ENCODE assay signal across 31 cellular contexts in genomic region chr1:3896396-3897000, GRCh38. TPM values are rescaled to one million over a fixed set of nuclear protein-coding genes. Genes with fewer than 3 reads are reported as not detected.
DNase-seq lines count a peak whose midpoint lies in the region; ATAC-seq, FAIRE-seq and TF ChIP-seq lines count a peak whose summit lies in the region.
"Had no signal": no experiment of that assay in that cellular context is flagged by ENCODE, and none has a peak within 500 bp of the region (broad histone marks: within the 10 kb centered on the region; RNA-seq: fewer than 3 reads in every experiment).

No MANE protein-coding gene starts in this region.

- H3K27me3 ChIP-seq in Loucy (ENCODE audit: insufficient read depth, low read length, poor library complexity, severe bottlenecking) (no peaks in the 10 kb centered on the region), H1 (replicated peaks in 1 of 4; ENCODE audit: control insufficient read depth in 3 of 4, extremely low read depth in 1 of 4, insufficient read depth in 3 of 4, low read length in 3 of 4) (no peaks in the 10 kb centered on the region)
- H3K27me3 ChIP-seq: BLaER1 had no signal

- H3K4me3 ChIP-seq in Loucy (ENCODE audit: low read length, poor library complexity, severe bottlenecking): peak overlapping the region; percentile 29
- no peak overlapping the region for H3K4me3 ChIP-seq in H1 (ENCODE audit: extremely low read depth in 1 of 4, insufficient read depth in 2 of 4, low read depth in 3 of 4, low read length in 4 of 4)
- H3K4me3 ChIP-seq: BLaER1, GM12878, skin epidermis had no signal

- no peak overlapping the region for H3K4ac ChIP-seq in H1 (replicated peaks; ENCODE audit: insufficient read length, low read depth, low read length)

- no peak overlapping the region for H2BK15ac ChIP-seq in H1 (ENCODE audit: low read length)

- POLR2A ChIA-PET in H1 (lab: Charles Lee; ENCODE audit: partially characterized antibody): no interaction called here

- DNase-seq in H1 (ENCODE audit: low read depth in 1 of 2, low spot score in 2 of 2) (no peak), myocyte (ENCODE audit: low read depth) (peak; percentile 60), NCI-H748 (lab: John Stamatoyannopoulos, UW; ENCODE audit: unreplicated experiment) (no peak), NCI-H2227 treated with DMSO at 0.1 percent for 48 hours (lab: John Stamatoyannopoulos, UW) (no peak), progenitor cell of endocrine pancreas (ENCODE audit: low spot score, unreplicated experiment) (no peak)
- DNase-seq in stimulated activated effector memory CD8-positive, alpha-beta T cell treated with anti-CD3 and anti-CD28 coated beads, Interleukin-12 subunit alpha, Interleukin-12 subunit beta, amount 100 ng/mL, for 72 hours (ENCODE audit: low spot score in 2 of 2): no peak
- DNase-seq: activated CD4-positive, alpha-beta T cell treated with anti-CD3 and anti-CD28 coated beads for 4 hours; activated gamma-delta T cell; activated naive CD8-positive, alpha-beta T cell treated with anti-CD3 and anti-CD28 coated beads for 36 hours; anterior cingulate cortex; cortex of kidney; DMS153; effector memory CD4-positive, alpha-beta T cell; Karpas-422; left ventricle myocardium superior; naive thymus-derived CD8-positive, alpha-beta T cell; NCI-H1436; NCI-H2081; NCI-H526 treated with DMSO at 0.1 percent for 48 hours; SHP77 treated with DMSO at 0.1 percent for 48 hours; stimulated activated CD4-positive, alpha-beta T cell treated with anti-CD3 and anti-CD28 coated beads, Interleukin-1b, Interleukin-23, amount 100 ng/mL, for 48 hours; stimulated activated naive CD8-positive, alpha-beta T cell treated with anti-CD3 and anti-CD28 coated beads, Interleukin-15, amount 100 ng/mL, for 72 hours had no signal

- H3K4me2 ChIP-seq in Loucy (ENCODE audit: low read depth, low read length, poor library complexity, severe bottlenecking) (peak overlapping the region; percentile 56), H1 (ENCODE audit: insufficient read depth in 1 of 2, low read depth in 2 of 2, low read length in 2 of 2) (no peak overlapping the region)
- H3K4me2 ChIP-seq: BLaER1 had no signal

- H3K56ac ChIP-seq in H1 (replicated peaks; ENCODE audit: insufficient read length, low read depth, low read length): no peak overlapping the region

- CTCF ChIA-PET in H1 (lab: Charles Lee; ENCODE audit: partially characterized antibody): interaction anchor here (0.6 to 2.2 kb wide), 3 partner anchors 10 to 1986 kb away, joined by 3 to 5 read pairs (median 5); no protein-coding TSS in a partner anchor

- ATAC-seq in stimulated activated effector memory CD8-positive, alpha-beta T cell treated with anti-CD3 and anti-CD28 coated beads, Interleukin-12 subunit alpha, Interleukin-12 subunit beta, amount 100 ng/mL, for 72 hours: no peak
- ATAC-seq: GM12878; left ventricle myocardium superior; naive thymus-derived CD8-positive, alpha-beta T cell; Panc1; stimulated activated naive CD8-positive, alpha-beta T cell treated with anti-CD3 and anti-CD28 coated beads, Interleukin-15, amount 100 ng/mL, for 72 hours had no signal

- H3K4me1 Mint-ChIP-seq in stimulated activated effector memory CD8-positive, alpha-beta T cell treated with anti-CD3 and anti-CD28 coated beads, Interleukin-12 subunit alpha, Interleukin-12 subunit beta, amount 100 ng/mL, for 72 hours: peaks cover 35% of the 10 kb centered on the region
- peaks cover 5% of the 10 kb centered on the region for H3K4me1 Mint-ChIP-seq in progenitor cell of endocrine pancreas (ENCODE audit: low read depth)

- peak overlapping the region; percentile 10 for H3K27ac Mint-ChIP-seq in stimulated activated effector memory CD8-positive, alpha-beta T cell treated with anti-CD3 and anti-CD28 coated beads, Interleukin-12 subunit alpha, Interleukin-12 subunit beta, amount 100 ng/mL, for 72 hours
- no peak overlapping the region for H3K27ac Mint-ChIP-seq in progenitor cell of endocrine pancreas
- H3K27ac Mint-ChIP-seq: activated naive CD8-positive, alpha-beta T cell treated with anti-CD3 and anti-CD28 coated beads for 36 hours had no signal

- no peak for TF ChIP-seq CTCF in Loucy (conservative IDR thresholded peaks at IDR 0.05; ENCODE audit: low read length)
- TF ChIP-seq CTCF in H1 (IDR thresholded peaks at IDR 0.05; ENCODE audit: control extremely low read depth in 1 of 3, insufficient read depth in 1 of 3, low read depth in 1 of 3, low read length in 3 of 3): no peak
- no peak for TF ChIP-seq CTCF in progenitor cell of endocrine pancreas (IDR thresholded peaks at IDR 0.05; ENCODE audit: unreplicated experiment)

- H3K4me3 Mint-ChIP-seq in stimulated activated effector memory CD8-positive, alpha-beta T cell treated with anti-CD3 and anti-CD28 coated beads, Interleukin-12 subunit alpha, Interleukin-12 subunit beta, amount 100 ng/mL, for 72 hours: no peak overlapping the region
- no peak overlapping the region for H3K4me3 Mint-ChIP-seq in progenitor cell of endocrine pancreas (ENCODE audit: low read depth)
- H3K4me3 Mint-ChIP-seq: activated naive CD8-positive, alpha-beta T cell treated with anti-CD3 and anti-CD28 coated beads for 36 hours had no signal

- no peak for TF ChIP-seq EP300 in H1 (IDR thresholded peaks at IDR 0.05; ENCODE audit: borderline replicate concordance in 1 of 2, low read depth in 2 of 2, low read length in 2 of 2)

- 91% methylated on average over 7 of the region's 7 CpGs; no CpG with 5 or more reads in 1 of the 2 experiments for WGBS in H1 (ENCODE audit: extremely low coverage in 1 of 2, insufficient coverage in 1 of 2, insufficient read length in 1 of 2, insufficient replicate concordance in 2 of 2, low coverage in 1 of 2, low lambda C conversion rate in 2 of 2, missing lambda C conversion rate in 1 of 2), 2 experiments

- FAIRE-seq in H1 (lab: Jason Lieb, UNC): no peak
- FAIRE-seq: bronchial epithelial cell, GM12878, H54, keratinocyte had no signal

- H3K9me3 ChIP-seq in Loucy (ENCODE audit: insufficient read depth, low read depth, low read length) (no peaks in the 10 kb centered on the region), H1 (ENCODE audit: insufficient read depth in 2 of 2, low read depth in 1 of 2, low read length in 1 of 2) (no peaks in the 10 kb centered on the region)

- no peak overlapping the region for H4K8ac ChIP-seq in H1 (ENCODE audit: extremely low read depth, insufficient read depth, low read length)

- no peak overlapping the region for H4K91ac ChIP-seq in H1 (replicated peaks; ENCODE audit: insufficient read length, low read length)

- peaks cover 17% of the 10 kb centered on the region for H3K79me1 ChIP-seq in H1 (ENCODE audit: low read depth, low read length)

- H3K27ac ChIP-seq in H1 (ENCODE audit: low read depth, low read length): no peak overlapping the region
- H3K27ac ChIP-seq: BLaER1, skin epidermis, VCaP had no signal

- peaks cover 27% of the 10 kb centered on the region for H3K4me1 ChIP-seq in Loucy (ENCODE audit: insufficient read depth, low read length, poor library complexity, severe bottlenecking)
- H3K4me1 ChIP-seq in H1 (replicated peaks in 1 of 4; ENCODE audit: control insufficient read depth in 3 of 4, insufficient read depth in 4 of 4, low read length in 3 of 4): 0 out of 7 replicates have a peak, but pooled peaks cover 0 to 1% (median 0%) of the 10 kb centered on the region in 4 experiments

- no peaks in the 10 kb centered on the region for H3K9me2 ChIP-seq in Loucy (replicated peaks; ENCODE audit: low read depth, low read length)

- no peak overlapping the region for H3K14ac ChIP-seq in H1 (ENCODE audit: insufficient read length)

- TF ChIP-seq RAD21 in H1 (IDR thresholded peaks at IDR 0.05 in 1 of 2, conservative IDR thresholded peaks at IDR 0.05 in 1 of 2; ENCODE audit: low read depth in 2 of 2, low read length in 2 of 2): no peak

- H3K9me3 Mint-ChIP-seq in stimulated activated effector memory CD8-positive, alpha-beta T cell treated with anti-CD3 and anti-CD28 coated beads, Interleukin-12 subunit alpha, Interleukin-12 subunit beta, amount 100 ng/mL, for 72 hours: peaks cover 3% of the 10 kb centered on the region
- H3K9me3 Mint-ChIP-seq in progenitor cell of endocrine pancreas (ENCODE audit: low read depth): peaks cover 4% of the 10 kb centered on the region

- H3K9ac ChIP-seq in Loucy (ENCODE audit: low read depth, low read length, poor library complexity, severe bottlenecking) (peak overlapping the region; percentile 26), H1 (replicated peaks in 1 of 4; ENCODE audit: extremely low read depth in 1 of 4, low read depth in 3 of 4, low read length in 3 of 4) (no peak overlapping the region)
- H3K9ac ChIP-seq: BLaER1 had no signal

- no peak for TF ChIP-seq POLR2A in H1 (IDR thresholded peaks at IDR 0.05; ENCODE audit: control extremely low read depth in 1 of 2, low read depth in 2 of 2, low read length in 2 of 2)

- H2AFZ ChIP-seq in Loucy (ENCODE audit: low read length) (no peak overlapping the region), H1 (ENCODE audit: low read length) (no peak overlapping the region)

- H2BK20ac ChIP-seq in H1 (ENCODE audit: low read length): no peak overlapping the region

- peaks cover 8% of the 10 kb centered on the region for H3K23me2 ChIP-seq in H1 (ENCODE audit: low read depth, low read length)

- peaks cover 73% of the 10 kb centered on the region for H3K79me2 ChIP-seq in Loucy (ENCODE audit: insufficient read depth, low read length)
- H3K79me2 ChIP-seq in H1 (ENCODE audit: control insufficient read depth in 1 of 2, insufficient read depth in 2 of 2, low read length in 2 of 2): peaks cover 8 to 62% of the 10 kb centered on the region in 2 experiments

- no peak overlapping the region for H2AK5ac ChIP-seq in H1 (ENCODE audit: low read depth, low read length)

- H4K5ac ChIP-seq in H1 (ENCODE audit: insufficient read length, low read depth, low read length): no peak overlapping the region

- no peak overlapping the region for H2BK120ac ChIP-seq in H1 (replicated peaks; ENCODE audit: low read depth, low read length)

- no peaks in the 10 kb centered on the region for H3F3A ChIP-seq in Loucy (ENCODE audit: low read depth)

- H4K20me1 ChIP-seq in Loucy (ENCODE audit: insufficient read depth, low read length, poor library complexity, severe bottlenecking) (peaks cover 28% of the 10 kb centered on the region), H1 (replicated peaks in 1 of 2; ENCODE audit: control insufficient read depth in 1 of 2, insufficient read depth in 2 of 2, low read length in 2 of 2) (peaks cover 5 to 18% of the 10 kb centered on the region in 2 experiments)

- no peak overlapping the region for H2BK12ac ChIP-seq in H1 (ENCODE audit: low read depth, low read length)

- H3K36me3 Mint-ChIP-seq in stimulated activated effector memory CD8-positive, alpha-beta T cell treated with anti-CD3 and anti-CD28 coated beads, Interleukin-12 subunit alpha, Interleukin-12 subunit beta, amount 100 ng/mL, for 72 hours: peaks cover 32% of the 10 kb centered on the region
- H3K36me3 Mint-ChIP-seq in progenitor cell of endocrine pancreas (ENCODE audit: insufficient read depth): peaks cover 13% of the 10 kb centered on the region

- no peak overlapping the region for H3K18ac ChIP-seq in H1 (ENCODE audit: extremely low read depth, low read length)

- no peak overlapping the region for H3K23ac ChIP-seq in H1 (ENCODE audit: insufficient read length)

- peak overlapping the region; percentile 0; the same call in 1 of the 2 replicates for H2BK5ac ChIP-seq in H1 (ENCODE audit: low read depth, low read length)

- H3K36me3 ChIP-seq in Loucy (ENCODE audit: insufficient read depth, low read length) (peaks cover 2% of the 10 kb centered on the region; the same call in 1 of the 2 replicates), H1 (ENCODE audit: control insufficient read depth in 2 of 4, insufficient read depth in 4 of 4, low read length in 3 of 4) (peaks cover 0 to 8% (median 4%) of the 10 kb centered on the region in 4 experiments; a peak in 3 of 8 replicates)

- H3K27me3 Mint-ChIP-seq in progenitor cell of endocrine pancreas: no peaks in the 10 kb centered on the region
- H3K27me3 Mint-ChIP-seq: activated naive CD8-positive, alpha-beta T cell treated with anti-CD3 and anti-CD28 coated beads for 36 hours; naive thymus-derived CD8-positive, alpha-beta T cell; stimulated activated naive CD8-positive, alpha-beta T cell treated with anti-CD3 and anti-CD28 coated beads, Interleukin-15, amount 100 ng/mL, for 72 hours had no signal

RNA-seq across cellular contexts. Expression of gene C1orf174, which starts 3.6 kb away (rescaled TPM):
- total RNA-seq in H1 (2021; fragmentation: NEBNext Ultra II Directional; extraction: Animal tissue kit (Norgen Biotek cat#: 25700)): 28.4 and 28.5 TPM in 2 replicates
- 31.1 and 32.4 TPM in 2 replicates for polyA plus RNA-seq in H1 (2011; rRNA removed)
- 35.9 TPM for polyA plus RNA-seq in H1 (2011; cell fraction: cytosol; rRNA removed)
- 31.2 TPM for polyA plus RNA-seq in H1 (2011; cell fraction: nucleus; rRNA removed)
- 25.9 to 34.1 TPM (median 27.7 TPM) in 4 replicates for polyA plus RNA-seq in H1 (2012, experiment 1 of 2)
- polyA plus RNA-seq in H1 (2012, experiment 2 of 2): 7.2 TPM
- polyA plus RNA-seq in H1 (2013, experiment 1 of 2): 21.3 TPM
- 22.1 TPM for polyA plus RNA-seq in H1 (2013, experiment 2 of 2)
- polyA minus RNA-seq in H1 (2011; rRNA and poly(A)+ RNA removed): 21.0 and 24.5 TPM in 2 replicates
- polyA minus RNA-seq in H1 (2011; cell fraction: cytosol; rRNA and poly(A)+ RNA removed): 16.9 TPM
- 11.5 TPM for polyA minus RNA-seq in H1 (2011; cell fraction: nucleus; rRNA and poly(A)+ RNA removed)
- 23.4 and 28.3 TPM in 2 replicates for total RNA-seq in myocyte
- 19.9 TPM for polyA plus RNA-seq in myocyte (2012)
- total RNA-seq in progenitor cell of endocrine pancreas: 25.3 and 26.9 TPM in 2 replicates

RNA-seq across cellular contexts. Expression of gene DFFB, which starts 39.2 kb away (rescaled TPM):
- 9.2 and 11.9 TPM in 2 replicates for total RNA-seq in H1 (2021; fragmentation: NEBNext Ultra II Directional; extraction: Animal tissue kit (Norgen Biotek cat#: 25700))
- polyA plus RNA-seq in H1 (2011; rRNA removed): 6.5 and 8.6 TPM in 2 replicates
- polyA plus RNA-seq in H1 (2011; cell fraction: cytosol; rRNA removed): 9.6 TPM
- polyA plus RNA-seq in H1 (2011; cell fraction: nucleus; rRNA removed): 10.0 TPM
- polyA plus RNA-seq in H1 (2012, experiment 1 of 2): 6.5 to 7.8 TPM (median 6.9 TPM) in 4 replicates
- polyA plus RNA-seq in H1 (2012, experiment 2 of 2): 6.0 TPM
- polyA plus RNA-seq in H1 (2013, experiment 1 of 2): 8.7 TPM
- 9.0 TPM for polyA plus RNA-seq in H1 (2013, experiment 2 of 2)
- 3.8 and 4.8 TPM in 2 replicates for polyA minus RNA-seq in H1 (2011; rRNA and poly(A)+ RNA removed)
- 4.9 TPM for polyA minus RNA-seq in H1 (2011; cell fraction: cytosol; rRNA and poly(A)+ RNA removed)
- polyA minus RNA-seq in H1 (2011; cell fraction: nucleus; rRNA and poly(A)+ RNA removed): 2.1 TPM
- total RNA-seq in myocyte (3.0 and 3.7 TPM in 2 replicates), progenitor cell of endocrine pancreas (11.5 and 11.9 TPM in 2 replicates)
- 3.8 TPM for polyA plus RNA-seq in myocyte (2012)

RNA-seq across cellular contexts. Expression of gene CEP104, which starts 39.5 kb away (rescaled TPM):
- total RNA-seq in H1 (2021; fragmentation: NEBNext Ultra II Directional; extraction: Animal tissue kit (Norgen Biotek cat#: 25700)): 38.0 and 43.9 TPM in 2 replicates
- polyA plus RNA-seq in H1 (2011; rRNA removed): 8.0 and 15.5 TPM in 2 replicates
- 10.7 TPM for polyA plus RNA-seq in H1 (2011; cell fraction: cytosol; rRNA removed)
- 28.7 TPM for polyA plus RNA-seq in H1 (2011; cell fraction: nucleus; rRNA removed)
- 15.8 to 22.7 TPM (median 18.7 TPM) in 4 replicates for polyA plus RNA-seq in H1 (2012, experiment 1 of 2)
- 5.6 TPM for polyA plus RNA-seq in H1 (2012, experiment 2 of 2)
- 11.7 TPM for polyA plus RNA-seq in H1 (2013, experiment 1 of 2)
- 10.7 TPM for polyA plus RNA-seq in H1 (2013, experiment 2 of 2)
- polyA minus RNA-seq in H1 (2011; rRNA and poly(A)+ RNA removed): 26.5 and 34.4 TPM in 2 replicates
- polyA minus RNA-seq in H1 (2011; cell fraction: cytosol; rRNA and poly(A)+ RNA removed): 18.4 TPM
- polyA minus RNA-seq in H1 (2011; cell fraction: nucleus; rRNA and poly(A)+ RNA removed): 11.7 TPM
- total RNA-seq in myocyte (22.7 and 23.1 TPM in 2 replicates), progenitor cell of endocrine pancreas (43.8 and 47.7 TPM in 2 replicates)
- polyA plus RNA-seq in myocyte (2012): 25.6 TPM
